ENCODE assay signal across 40 cellular contexts in the genomic region with DNA sequence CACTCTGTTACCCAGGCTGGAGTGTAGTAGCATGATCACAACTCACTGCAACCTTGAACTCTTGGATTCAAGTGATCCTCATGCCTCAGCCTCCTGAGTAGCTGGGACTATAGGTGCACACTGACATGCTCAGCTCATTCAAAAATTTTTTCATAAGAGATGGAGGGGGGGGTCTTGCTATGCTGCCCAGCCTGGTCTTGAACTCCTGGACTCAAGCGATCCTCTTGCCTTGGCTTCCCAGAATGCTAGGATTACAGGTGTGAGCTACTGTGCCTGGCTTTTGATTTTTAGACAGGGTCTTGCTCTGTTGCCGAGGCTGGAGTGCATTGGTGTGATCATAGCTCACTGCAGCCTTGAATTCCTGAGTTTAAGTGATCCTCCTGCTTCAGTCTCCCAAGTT. TPM values are rescaled to one million over a fixed set of nuclear protein-coding genes. Genes with fewer than 3 reads are reported as not detected.
"Had no signal": no experiment of that assay in that cellular context is flagged by ENCODE, and none has a peak within 500 bp of the region (broad histone marks: within the 10 kb centered on the region; RNA-seq: fewer than 3 reads in every experiment).

No MANE protein-coding gene starts in this region.

- H3K36me3 ChIP-seq: adrenal gland, ascending aorta, brain microvascular endothelial cell, breast epithelium, cardiac muscle cell had no signal

- H3K27ac ChIP-seq: adrenal gland, ascending aorta, body of pancreas, brain microvascular endothelial cell, breast epithelium, cardiac muscle cell had no signal

- H3K27me3 ChIP-seq: adrenal gland, ascending aorta, body of pancreas, breast epithelium, cardiac muscle cell had no signal

- DNase-seq: activated effector memory CD4-positive, alpha-beta T cell treated with anti-CD3 and anti-CD28 coated beads, Interleukin-2, amount 50 U/mL, for 16 hours; activated effector memory CD4-positive, alpha-beta T cell treated with Interleukin-2 at 50 U/mL for 16 hours; activated gamma-delta T cell; activated gamma-delta T cell treated with Interleukin-2 at 50 U/mL for 16 hours; activated naive CD4-positive, alpha-beta T cell; activated naive CD4-positive, alpha-beta T cell treated with anti-CD3 and anti-CD28 coated beads for 36 hours; activated naive CD4-positive, alpha-beta T cell treated with anti-CD3 and anti-CD28 coated beads, Interleukin-2, amount 10 ng/mL, durations not matched to agents 7 days and 5 days; activated naive CD4-positive, alpha-beta T cell treated with anti-CD3 and anti-CD28 coated beads, Interleukin-2, amount 50 U/mL, for 16 hours; activated naive CD4-positive, alpha-beta T cell treated with Interleukin-2 at 50 U/mL for 16 hours; activated naive CD8-positive, alpha-beta T cell treated with anti-CD3 and anti-CD28 coated beads for 36 hours; activated naive CD8-positive, alpha-beta T cell treated with anti-CD3 and anti-CD28 coated beads, Interleukin-2, amount 10 ng/mL, durations not matched to agents 7 days and 5 days; activated naive CD8-positive, alpha-beta T cell treated with anti-CD3 and anti-CD28 coated beads, Interleukin-2, amount 50 U/mL, for 24 hours; activated T-cell treated with anti-CD3 and anti-CD28 coated beads, Interleukin-2, amount 50 U/mL, for 1 hour; activated T-cell treated with anti-CD3 and anti-CD28 coated beads, Interleukin-2, amount 50 U/mL, for 24 hours; activated T-cell treated with anti-CD3 and anti-CD28 coated beads, Interleukin-2, amount 50 U/mL, for 4 hours; activated T-cell treated with anti-CD3 and anti-CD28 coated beads, Interleukin-2, amount 50 U/mL, for 48 hours; activated T-cell treated with anti-CD3 and anti-CD28 coated beads, Interleukin-2, amount 50 U/mL, for 72 hours; adrenal gland; amniotic stem cell; amygdala; anterior cingulate cortex; aorta; body of pancreas; brain microvascular endothelial cell; caudate nucleus; central memory CD4-positive, alpha-beta T cell; cerebellar nuclear complex had no signal

- FAIRE-seq: astrocyte, bronchial epithelial cell had no signal

- H3K4me3 ChIP-seq: adrenal gland, ascending aorta, body of pancreas, breast epithelium, cardiac muscle cell had no signal

- ATAC-seq: activated naive CD4-positive, alpha-beta T cell treated with anti-CD3 and anti-CD28 coated beads, Interleukin-2, amount 50 U/mL, for 72 hours; activated naive CD8-positive, alpha-beta T cell treated with anti-CD3 and anti-CD28 coated beads, Interleukin-2, amount 50 U/mL, for 24 hours; activated T-cell treated with anti-CD3 and anti-CD28 coated beads, Interleukin-2, amount 50 U/mL, for 4 hours; activated T-cell treated with anti-CD3 and anti-CD28 coated beads, Interleukin-2, amount 50 U/mL, for 72 hours; activated T-helper 17 cell treated with anti-CD3 and anti-CD28 coated beads, Interleukin-2, amount 50 U/mL, for 72 hours; body of pancreas had no signal

- H3K4me1 ChIP-seq: adrenal gland, ascending aorta, body of pancreas, breast epithelium had no signal

- H3K9me3 ChIP-seq: adrenal gland, ascending aorta, body of pancreas had no signal

RNA-seq across cellular contexts. Expression of a gene that starts 14.0 kb away (rescaled TPM):
- total RNA-seq: activated naive CD4-positive, alpha-beta T cell treated with anti-CD3 and anti-CD28 coated beads for 36 hours; activated naive CD8-positive, alpha-beta T cell treated with anti-CD3 and anti-CD28 coated beads for 36 hours; activated naive CD8-positive, alpha-beta T cell treated with anti-CD3 and anti-CD28 coated beads, Interleukin-2, amount 10 ng/mL, durations not matched to agents 7 days and 5 days; activated T-helper 1 cell treated with anti-CD3 and anti-CD28 coated beads, Interleukin-12 subunit alpha, Interleukin-12 subunit beta, Interleukin-2, Interleukin-4 antibody, amounts not matched to agents 30 ng/mL and 10 ng/mL and 1 ng/mL, durations not matched to agents 14 hours and 24 hours and 36 hours; activated T-helper 17 cell treated with anti-CD3 and anti-CD28 coated beads, Interleukin-2, amount 50 U/mL, for 72 hours; activated T-helper 2 cell treated with anti-CD3 and anti-CD28 coated beads, Interferon-gamma antibody, Interleukin-2, Interleukin-4, amounts not matched to agents 10 μg/mL and 5 μg/mL and 100 μg/mL, durations not matched to agents 14 hours and 24 hours and 36 hours; aorta; ascending aorta; astrocyte; body of pancreas; bronchial epithelial cell; cardiac muscle cell; cerebellum; chondrocyte had no signal
- polyA plus RNA-seq: aorta, cardiac muscle cell had no signal

RNA-seq across cellular contexts. Expression of a gene that starts 25.0 kb away (rescaled TPM):
- total RNA-seq: activated naive CD4-positive, alpha-beta T cell treated with anti-CD3 and anti-CD28 coated beads for 36 hours; activated naive CD4-positive, alpha-beta T cell treated with anti-CD3 and anti-CD28 coated beads, Interleukin-2, amount 50 U/mL, for 72 hours; activated naive CD8-positive, alpha-beta T cell treated with anti-CD3 and anti-CD28 coated beads for 36 hours; activated naive CD8-positive, alpha-beta T cell treated with anti-CD3 and anti-CD28 coated beads, Interleukin-2, amount 10 ng/mL, durations not matched to agents 7 days and 5 days; activated T-cell treated with anti-CD3 and anti-CD28 coated beads, Interleukin-2, amount 50 U/mL, for 4 hours; activated T-cell treated with anti-CD3 and anti-CD28 coated beads, Interleukin-2, amount 50 U/mL, for 72 hours; activated T-helper 1 cell treated with anti-CD3 and anti-CD28 coated beads, Interleukin-12 subunit alpha, Interleukin-12 subunit beta, Interleukin-2, Interleukin-4 antibody, amounts not matched to agents 30 ng/mL and 10 ng/mL and 1 ng/mL, durations not matched to agents 14 hours and 24 hours and 36 hours; activated T-helper 17 cell treated with anti-CD3 and anti-CD28 coated beads, Interleukin-2, amount 50 U/mL, for 72 hours; activated T-helper 2 cell treated with anti-CD3 and anti-CD28 coated beads, Interferon-gamma antibody, Interleukin-2, Interleukin-4, amounts not matched to agents 10 μg/mL and 5 μg/mL and 100 μg/mL, durations not matched to agents 14 hours and 24 hours and 36 hours; aorta; ascending aorta; body of pancreas; breast epithelium; bronchial epithelial cell; cardiac muscle cell; cardiac septum; cerebellum; chondrocyte had no signal
- polyA plus RNA-seq: adipose tissue, aorta, cardiac muscle cell had no signal

RNA-seq across cellular contexts. Expression of a gene that starts 36.5 kb away (rescaled TPM):
- total RNA-seq: ascending aorta had no signal
- polyA plus RNA-seq: aorta had no signal
